21 cellular contexts compared by ENCODE assay signal in the genomic region with DNA sequence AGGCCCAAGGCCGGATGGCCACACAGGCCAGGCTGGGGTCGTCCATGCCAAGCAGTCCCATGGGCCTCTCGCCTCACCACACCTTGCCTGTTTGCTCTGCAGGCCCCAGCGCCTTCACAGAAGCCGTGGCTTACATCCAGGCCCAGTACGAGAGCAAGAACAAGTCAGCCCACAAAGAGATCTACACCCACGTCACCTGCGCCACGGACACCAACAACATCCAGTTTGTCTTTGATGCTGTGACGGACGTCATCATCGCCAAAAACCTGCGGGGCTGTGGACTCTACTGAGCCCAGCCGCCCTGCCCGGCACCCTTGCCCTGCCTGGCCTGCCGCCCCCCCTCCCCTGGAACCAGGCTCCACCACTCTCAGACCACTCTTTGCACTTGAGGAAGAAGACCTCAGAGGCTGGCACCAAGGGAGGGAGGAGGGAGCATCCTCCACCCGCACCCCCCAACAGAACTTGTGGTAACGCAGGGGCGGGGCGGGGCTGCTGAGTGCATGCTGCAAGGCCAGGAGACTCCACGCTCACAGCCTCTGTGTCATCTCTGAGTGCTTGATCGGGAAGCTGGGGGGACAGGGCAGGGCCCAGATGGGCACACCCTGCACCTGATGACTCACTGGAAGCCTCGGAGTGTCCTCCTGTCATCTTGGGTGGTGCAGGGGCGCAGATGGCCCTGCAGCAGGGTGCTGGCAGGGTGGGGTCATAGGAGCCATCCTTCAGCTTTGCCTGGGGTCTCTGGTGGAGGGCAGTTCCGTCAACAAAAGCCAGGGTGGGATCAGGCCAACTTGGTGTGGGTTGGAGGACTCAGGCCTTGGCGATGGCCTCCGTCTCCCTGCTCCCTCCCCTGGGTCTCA.
A peak's percentile ranks its signal among the peaks of the same experiment; 100 is the strongest.
DNase-seq lines count a peak whose midpoint lies in the region; ATAC-seq, FAIRE-seq and TF ChIP-seq lines count a peak whose summit lies in the region.
"Had no signal": no experiment of that assay in that cellular context is flagged by ENCODE, and none has a peak within 500 bp of the region (broad histone marks: within the 10 kb centered on the region; RNA-seq: fewer than 3 reads in every experiment).

No MANE protein-coding gene starts in this region.

- WGBS in tibial nerve, 2 donors, result 91 to 92% methylated on average over 21 of the region's 27 CpGs

- no peaks in the 10 kb centered on the region for H3K9me3 ChIP-seq in tibial nerve
- H3K9me3 ChIP-seq: esophagus muscularis mucosa, thoracic aorta had no signal

- no peaks in the 10 kb centered on the region for H3K27me3 ChIP-seq in tibial nerve
- H3K27me3 ChIP-seq: esophagus muscularis mucosa had no signal

- no peak for FAIRE-seq in H54 (lab: Jason Lieb, UNC)

- TF ChIP-seq EP300 in tibial nerve (IDR thresholded peaks at IDR 0.05), result no peak

- H3K27ac ChIP-seq in tibial nerve, result no peak overlapping the region
- H3K27ac ChIP-seq: esophagus muscularis mucosa, SK-N-MC, thoracic aorta had no signal

- TF ChIP-seq POLR2A in H54 (IDR thresholded peaks at IDR 0.05; ENCODE audit: low read depth, low read length), result no peak
- TF ChIP-seq POLR2A in tibial nerve (IDR thresholded peaks at IDR 0.05), result no peak

- DNase-seq in AG08395 (ENCODE audit: low spot score) (peak; percentile 45), H54 (ENCODE audit: insufficient read length, low spot score) (peak; percentile 88), SW480 (ENCODE audit: low spot score) (peak; percentile 60), fibroblast of mammary gland (ENCODE audit: low read depth) (peak; percentile 9), NCI-H2227 treated with DMSO at 0.1 percent for 48 hours (lab: John Stamatoyannopoulos, UW) (no peak), tibial nerve (ENCODE audit: low spot score in 2 of 2) (no peak)
- no peak for DNase-seq in stimulated activated naive CD8-positive, alpha-beta T cell treated with anti-CD3 and anti-CD28 coated beads, Interleukin-15, Interleukin-2, amounts not matched to agents 100 U/mL and 50 U/mL, for 24 hours
- DNase-seq: CD4-positive, alpha-beta memory T cell; DMS53; glutamatergic neuron; NCI-H1436; NCI-H2171; NCI-H774; OCI-M1; retina; T-helper 9 cell had no signal

- H3K36me3 ChIP-seq in tibial nerve, result peaks cover 0 to 18% (median 0%) of the 10 kb centered on the region in 3 donors
- H3K36me3 ChIP-seq: thoracic aorta had no signal

- no peak for TF ChIP-seq CTCF in fibroblast of mammary gland (conservative IDR thresholded peaks at IDR 0.05; ENCODE audit: control insufficient read depth, insufficient read depth, low read depth, low read length)
- no peak for TF ChIP-seq CTCF in tibial nerve (IDR thresholded peaks at IDR 0.05)

- H3K4me1 ChIP-seq in tibial nerve, result no peaks in the 10 kb centered on the region
- H3K4me1 ChIP-seq: esophagus muscularis mucosa had no signal

- no peak for ATAC-seq in stimulated activated naive CD8-positive, alpha-beta T cell treated with anti-CD3 and anti-CD28 coated beads, Interleukin-15, Interleukin-2, amounts not matched to agents 100 U/mL and 50 U/mL, for 24 hours
- no peak for ATAC-seq in activated CD4-positive, CD25-positive, alpha-beta regulatory T cell treated with anti-CD3 and anti-CD28 coated beads, Interleukin-2, amount 50 U/mL, for 24 hours
- ATAC-seq: stimulated activated effector memory CD8-positive, alpha-beta T cell treated with anti-CD3 and anti-CD28 coated beads, Interleukin-12 subunit alpha, Interleukin-12 subunit beta, amount 100 ng/mL, for 72 hours had no signal

- no peak overlapping the region for H3K4me3 ChIP-seq in fibroblast of mammary gland (ENCODE audit: control insufficient read depth, low read depth, low read length)
- H3K4me3 ChIP-seq in tibial nerve, result no peak overlapping the region
- H3K4me3 ChIP-seq: esophagus muscularis mucosa, SK-N-MC, thoracic aorta had no signal

Comparison
In these comparisons a context has a peak if more than half of its experiments do, and no peak if none do; other contexts are left out.
1. DNase-seq: peak in AG08395 (single experiment), H54 (single experiment), SW480 (single experiment) and fibroblast of mammary gland (single experiment); none in NCI-H2227 treated with DMSO at 0.1 percent for 48 hours (single experiment), tibial nerve (0 of 2) and stimulated activated naive CD8-positive, alpha-beta T cell treated with anti-CD3 and anti-CD28 coated beads, Interleukin-15, Interleukin-2, amounts not matched to agents 100 U/mL and 50 U/mL, for 24 hours (single experiment).